18 cellular contexts compared by ENCODE assay signal in the genomic region with DNA sequence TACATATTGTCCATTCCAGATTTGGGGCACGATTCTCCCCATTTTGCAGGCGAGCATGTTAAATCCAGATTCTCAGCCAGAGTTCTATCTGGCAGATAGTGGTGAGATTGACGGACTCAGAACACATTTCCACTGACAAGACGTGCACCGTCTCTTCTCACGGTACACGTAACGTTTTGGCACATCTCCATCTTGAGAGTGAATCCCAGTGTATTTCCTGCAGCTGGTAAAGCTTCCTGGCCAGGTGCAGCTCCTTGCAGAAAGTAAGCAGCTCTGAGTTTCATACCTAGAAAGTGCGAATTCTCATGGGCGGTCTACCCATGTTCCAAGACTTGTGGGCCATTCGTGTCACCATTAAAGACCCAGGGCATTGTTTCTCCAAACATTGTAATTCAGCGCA.
DNase-seq lines count a peak whose midpoint lies in the region; ATAC-seq, FAIRE-seq and TF ChIP-seq lines count a peak whose summit lies in the region.
"Had no signal": no experiment of that assay in that cellular context is flagged by ENCODE, and none has a peak within 500 bp of the region (broad histone marks: within the 10 kb centered on the region; RNA-seq: fewer than 3 reads in every experiment).

No MANE protein-coding gene starts in this region.

- H3K4ac ChIP-seq in H1 (replicated peaks; ENCODE audit: insufficient read length, low read depth, low read length) = no peak overlapping the region

- POLR2A ChIA-PET in H1 (lab: Charles Lee; ENCODE audit: partially characterized antibody) = interaction anchor here (1.5 kb wide), 1 partner anchor 15 kb away, joined by 4 read pairs; no protein-coding TSS in a partner anchor

- no peak overlapping the region for H3K18ac ChIP-seq in H1 (ENCODE audit: extremely low read depth, low read length)

- no peak overlapping the region for H2BK12ac ChIP-seq in H1 (ENCODE audit: low read depth, low read length)

- peaks cover 5 to 11% (median 6%) of the 10 kb centered on the region in 4 experiments; a peak in 6 of 7 replicates for H3K4me1 ChIP-seq in H1 (replicated peaks in 1 of 4; ENCODE audit: control insufficient read depth in 3 of 4, insufficient read depth in 4 of 4, low read length in 3 of 4)
- H3K4me1 ChIP-seq: Peyer's patch had no signal

- H4K5ac ChIP-seq in H1 (ENCODE audit: insufficient read length, low read depth, low read length) = no peak overlapping the region

- no peak overlapping the region for H3K27ac ChIP-seq in H1 (ENCODE audit: low read depth, low read length)
- H3K27ac ChIP-seq: 22Rv1, HL-60, Peyer's patch had no signal

- no peaks in the 10 kb centered on the region for H3K9me3 ChIP-seq in H1 (ENCODE audit: insufficient read depth in 2 of 2, low read depth in 1 of 2, low read length in 1 of 2)
- H3K9me3 ChIP-seq: Peyer's patch had no signal

- H2AFZ ChIP-seq in H1 (ENCODE audit: low read length) = no peak overlapping the region

- no peak for TF ChIP-seq RAD21 in H1 (IDR thresholded peaks at IDR 0.05 in 1 of 2, conservative IDR thresholded peaks at IDR 0.05 in 1 of 2; ENCODE audit: low read depth in 2 of 2, low read length in 2 of 2)

- no peak overlapping the region for H2AK5ac ChIP-seq in H1 (ENCODE audit: low read depth, low read length)

- no peak for ATAC-seq in GM18505 (IDR thresholded peaks at IDR 0.05; ENCODE audit: unreplicated experiment)
- ATAC-seq: HCT116, T-helper 17 cell had no signal

- no peak overlapping the region for H4K91ac ChIP-seq in H1 (replicated peaks; ENCODE audit: insufficient read length, low read length)

- H3K27me3 ChIP-seq in H1 (replicated peaks in 1 of 4; ENCODE audit: control insufficient read depth in 3 of 4, extremely low read depth in 1 of 4, insufficient read depth in 3 of 4, low read length in 3 of 4) = no peaks in the 10 kb centered on the region
- H3K27me3 ChIP-seq: Peyer's patch had no signal

- DNase-seq in DMS153 (lab: John Stamatoyannopoulos, UW) (peak; percentile 10), DMS153 treated with DMSO at 0.1 percent for 48 hours (lab: John Stamatoyannopoulos, UW; ENCODE audit: unreplicated experiment) (no peak), HTR-8/SVneo (ENCODE audit: insufficient read length, low spot score) (no peak), NCI-H69 (lab: John Stamatoyannopoulos, UW) (peak; percentile 17), H1 (ENCODE audit: low read depth in 1 of 2, low spot score in 2 of 2) (no peak), SKM-1 (lab: John Stamatoyannopoulos, UW; ENCODE audit: unreplicated experiment) (no peak), NCI-H748 treated with DMSO at 0.1 percent for 48 hours (lab: John Stamatoyannopoulos, UW) (no peak)
- DNase-seq: CD8-positive, alpha-beta memory T cell; NCI-H146; NCI-H82; Peyer's patch; Right ventricle myocardium superior; T-helper 17 cell had no signal

- no peaks in the 10 kb centered on the region; the same call in 1 of the 2 replicates for H3K23me2 ChIP-seq in H1 (ENCODE audit: low read depth, low read length)

- TF ChIP-seq POLR2A in H1 (IDR thresholded peaks at IDR 0.05; ENCODE audit: control extremely low read depth in 1 of 2, low read depth in 2 of 2, low read length in 2 of 2) = no peak
- no peak for TF ChIP-seq POLR2A in GM18505 (IDR thresholded peaks at IDR 0.05; ENCODE audit: borderline replicate concordance, extremely low read depth, insufficient read depth, insufficient read length)

- H3K36me3 ChIP-seq in H1 (ENCODE audit: control insufficient read depth in 2 of 4, insufficient read depth in 4 of 4, low read length in 3 of 4) = no peaks in the 10 kb centered on the region
- H3K36me3 ChIP-seq: Peyer's patch had no signal

- H2BK5ac ChIP-seq in H1 (ENCODE audit: low read depth, low read length) = 0 out of 2 replicates have a peak overlapping the region, but pooled peaks have one; percentile 28

- H4K8ac ChIP-seq in H1 (ENCODE audit: extremely low read depth, insufficient read depth, low read length) = no peak overlapping the region

- H3K79me1 ChIP-seq in H1 (ENCODE audit: low read depth, low read length) = peaks cover 3% of the 10 kb centered on the region

- no peak overlapping the region for H3K23ac ChIP-seq in H1 (ENCODE audit: insufficient read length)

- no peak overlapping the region for H2BK120ac ChIP-seq in H1 (replicated peaks; ENCODE audit: low read depth, low read length)

- TF ChIP-seq EP300 in H1 (IDR thresholded peaks at IDR 0.05; ENCODE audit: borderline replicate concordance in 1 of 2, low read depth in 2 of 2, low read length in 2 of 2) = no peak

- TF ChIP-seq CTCF in H1 (IDR thresholded peaks at IDR 0.05; ENCODE audit: control extremely low read depth in 1 of 3, insufficient read depth in 1 of 3, low read depth in 1 of 3, low read length in 3 of 3) = no peak

- FAIRE-seq in HTR-8/SVneo (lab: Jason Lieb, UNC) (peak; percentile 86), H1 (lab: Jason Lieb, UNC) (no peak)
- FAIRE-seq: GM19239 had no signal

- CTCF ChIA-PET in H1 (lab: Charles Lee; ENCODE audit: partially characterized antibody) = interaction anchor here (0.7 to 3.5 kb wide), 10 partner anchors 12 to 120 kb away, joined by 3 to 20 read pairs (median 5); no protein-coding TSS in a partner anchor

- no peak overlapping the region for H3K56ac ChIP-seq in H1 (replicated peaks; ENCODE audit: insufficient read length, low read depth, low read length)

- H4K20me1 ChIP-seq in H1 (replicated peaks in 1 of 2; ENCODE audit: control insufficient read depth in 1 of 2, insufficient read depth in 2 of 2, low read length in 2 of 2) = no peaks in the 10 kb centered on the region

- H3K79me2 ChIP-seq in H1 (ENCODE audit: control insufficient read depth in 1 of 2, insufficient read depth in 2 of 2, low read length in 2 of 2) = no peaks in the 10 kb centered on the region

- no peak overlapping the region for H3K14ac ChIP-seq in H1 (ENCODE audit: insufficient read length)

- H2BK15ac ChIP-seq in H1 (ENCODE audit: low read length) = no peak overlapping the region

- no peak overlapping the region for H3K9ac ChIP-seq in H1 (replicated peaks in 1 of 4; ENCODE audit: extremely low read depth in 1 of 4, low read depth in 3 of 4, low read length in 3 of 4)

- 91% methylated on average over 12 of the region's 12 CpGs; no CpG with 5 or more reads in 1 of the 2 experiments for WGBS in H1 (ENCODE audit: extremely low coverage in 1 of 2, insufficient coverage in 1 of 2, insufficient read length in 1 of 2, insufficient replicate concordance in 2 of 2, low coverage in 1 of 2, low lambda C conversion rate in 2 of 2, missing lambda C conversion rate in 1 of 2), 2 experiments

- no peak overlapping the region for H3K4me2 ChIP-seq in H1 (ENCODE audit: insufficient read depth in 1 of 2, low read depth in 2 of 2, low read length in 2 of 2)

- no peak overlapping the region for H3K4me3 ChIP-seq in H1 (ENCODE audit: extremely low read depth in 1 of 4, insufficient read depth in 2 of 4, low read depth in 3 of 4, low read length in 4 of 4)
- H3K4me3 ChIP-seq: Peyer's patch had no signal

- no peak overlapping the region for H2BK20ac ChIP-seq in H1 (ENCODE audit: low read length)

TF ChIP-seq in H1, 55 proteins besides CTCF, POLR2A, EP300 and RAD21:
- TF ChIP-seq GTF2F1 (IDR thresholded peaks at IDR 0.05; ENCODE audit: borderline replicate concordance, low read depth, low read length) = no peak

Comparison
In these comparisons a context has a peak if more than half of its experiments do, and no peak if none do; other contexts are left out.
1. DNase-seq: peak in DMS153 (single experiment) and NCI-H69 (single experiment); none in DMS153 treated with DMSO at 0.1 percent for 48 hours (single experiment), HTR-8/SVneo (single experiment), H1 (0 of 2), SKM-1 (single experiment) and NCI-H748 treated with DMSO at 0.1 percent for 48 hours (single experiment).